In the genomic region with DNA sequence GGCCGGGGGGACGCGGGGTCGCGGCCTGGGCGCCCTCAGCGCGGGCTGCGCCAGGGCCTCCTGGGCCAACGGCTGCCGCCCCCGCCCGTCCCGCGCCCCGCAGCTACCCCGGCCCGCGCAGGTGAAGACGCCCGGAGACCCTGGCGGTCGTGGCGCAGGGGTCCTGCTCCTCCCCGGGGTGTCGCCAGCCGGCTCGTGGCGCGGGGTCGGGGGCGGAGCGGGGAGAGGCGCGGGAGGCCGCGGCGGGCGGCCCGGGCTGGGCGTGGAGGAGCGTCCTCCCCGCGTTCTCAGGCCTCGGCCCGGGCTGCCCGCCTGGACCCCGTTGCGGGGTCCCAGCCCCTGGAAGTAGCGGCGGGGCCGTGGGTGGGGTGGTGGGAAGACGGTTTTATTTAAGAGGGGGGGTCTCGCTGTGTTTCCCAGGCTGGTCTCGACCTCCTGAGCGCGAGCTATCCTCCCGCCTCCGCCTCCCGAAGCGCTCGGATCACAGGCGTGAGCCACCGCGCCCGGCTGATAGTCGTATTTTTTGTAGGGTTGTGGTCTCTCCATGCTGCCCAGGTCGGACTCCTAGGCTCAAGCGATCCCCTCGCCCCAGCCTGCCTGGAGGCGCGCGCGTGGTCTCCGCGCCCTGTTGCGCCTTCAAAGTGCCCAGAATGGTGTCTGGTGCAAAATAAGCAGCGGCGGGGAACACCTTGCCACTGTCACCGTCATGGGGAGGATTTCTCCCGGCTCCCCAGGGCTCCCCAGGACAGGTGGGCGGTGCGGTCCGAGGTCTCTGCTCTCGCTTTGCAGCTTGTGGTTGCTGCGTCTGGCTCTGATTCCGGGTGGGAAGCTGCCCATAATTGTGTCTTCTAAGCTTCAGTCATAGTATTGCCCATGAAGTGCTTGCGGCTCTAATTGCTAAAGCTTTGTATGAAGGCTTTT, we compare ENCODE assay signal across 1 cellular context.
A peak's percentile ranks its signal among the peaks of the same experiment; 100 is the strongest.
TF ChIP-seq lines count a peak whose summit lies in the region.

No MANE protein-coding gene starts in this region.

TF ChIP-seq in HEK293, 187 proteins besides CTCF, POLR2A, EP300 and RAD21 (continued from another document):
- TF ChIP-seq, protein P1, sequence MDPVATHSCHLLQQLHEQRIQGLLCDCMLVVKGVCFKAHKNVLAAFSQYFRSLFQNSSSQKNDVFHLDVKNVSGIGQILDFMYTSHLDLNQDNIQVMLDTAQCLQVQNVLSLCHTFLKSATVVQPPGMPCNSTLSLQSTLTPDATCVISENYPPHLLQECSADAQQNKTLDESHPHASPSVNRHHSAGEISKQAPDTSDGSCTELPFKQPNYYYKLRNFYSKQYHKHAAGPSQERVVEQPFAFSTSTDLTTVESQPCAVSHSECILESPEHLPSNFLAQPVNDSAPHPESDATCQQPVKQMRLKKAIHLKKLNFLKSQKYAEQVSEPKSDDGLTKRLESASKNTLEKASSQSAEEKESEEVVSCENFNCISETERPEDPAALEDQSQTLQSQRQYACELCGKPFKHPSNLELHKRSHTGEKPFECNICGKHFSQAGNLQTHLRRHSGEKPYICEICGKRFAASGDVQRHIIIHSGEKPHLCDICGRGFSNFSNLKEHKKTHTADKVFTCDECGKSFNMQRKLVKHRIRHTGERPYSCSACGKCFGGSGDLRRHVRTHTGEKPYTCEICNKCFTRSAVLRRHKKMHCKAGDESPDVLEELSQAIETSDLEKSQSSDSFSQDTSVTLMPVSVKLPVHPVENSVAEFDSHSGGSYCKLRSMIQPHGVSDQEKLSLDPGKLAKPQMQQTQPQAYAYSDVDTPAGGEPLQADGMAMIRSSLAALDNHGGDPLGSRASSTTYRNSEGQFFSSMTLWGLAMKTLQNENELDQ (tag by site-specific recombination; IDR thresholded peaks at IDR 0.05; ENCODE audit: low read depth) = no peak
- TF ChIP-seq ZNF600 (tag by site-specific recombination; IDR thresholded peaks at IDR 0.05) (peak; percentile 69; the same call in 1 of the 2 replicates), WT1 (tag by site-specific recombination; IDR thresholded peaks at IDR 0.05) (0 out of 2 replicates have a peak, but pooled peaks have one; percentile 21)
- TF ChIP-seq, protein P2, sequence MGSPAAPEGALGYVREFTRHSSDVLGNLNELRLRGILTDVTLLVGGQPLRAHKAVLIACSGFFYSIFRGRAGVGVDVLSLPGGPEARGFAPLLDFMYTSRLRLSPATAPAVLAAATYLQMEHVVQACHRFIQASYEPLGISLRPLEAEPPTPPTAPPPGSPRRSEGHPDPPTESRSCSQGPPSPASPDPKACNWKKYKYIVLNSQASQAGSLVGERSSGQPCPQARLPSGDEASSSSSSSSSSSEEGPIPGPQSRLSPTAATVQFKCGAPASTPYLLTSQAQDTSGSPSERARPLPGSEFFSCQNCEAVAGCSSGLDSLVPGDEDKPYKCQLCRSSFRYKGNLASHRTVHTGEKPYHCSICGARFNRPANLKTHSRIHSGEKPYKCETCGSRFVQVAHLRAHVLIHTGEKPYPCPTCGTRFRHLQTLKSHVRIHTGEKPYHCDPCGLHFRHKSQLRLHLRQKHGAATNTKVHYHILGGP (tag by site-specific recombination; IDR thresholded peaks at IDR 0.05) = no peak
